In the genomic region with DNA sequence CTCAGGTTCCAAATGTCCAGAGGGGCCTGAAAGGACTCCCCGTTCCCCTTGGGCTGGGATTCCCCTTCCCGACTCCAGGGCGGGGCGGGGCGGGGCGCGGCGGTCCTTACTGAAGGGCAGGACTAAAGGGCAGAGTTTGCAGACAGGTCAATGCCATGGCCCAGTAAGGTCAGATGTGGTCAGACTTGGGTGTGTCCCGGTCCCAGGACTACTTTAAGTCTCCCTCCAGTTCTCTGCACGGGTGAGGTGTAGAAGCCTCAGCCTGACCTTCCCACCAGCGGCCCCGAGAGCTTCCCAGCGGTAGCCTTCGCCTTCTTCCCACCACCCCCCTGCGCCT, we compare ENCODE assay signal across 8 cellular contexts. TPM values are rescaled to one million over a fixed set of nuclear protein-coding genes. Genes with fewer than 3 reads are reported as not detected.
DNase-seq lines count a peak whose midpoint lies in the region; ATAC-seq, FAIRE-seq and TF ChIP-seq lines count a peak whose summit lies in the region.

No MANE protein-coding gene starts in this region.

- no peak for TF ChIP-seq POLR2A in endothelial cell of umbilical vein (IDR thresholded peaks at IDR 0.05; ENCODE audit: low read depth, low read length)

- BruUV-seq in endothelial cell of umbilical vein (replicated peaks; lab: Mats Ljungman, UMichigan): no TSS peak

- no peaks in the 10 kb centered on the region for H3K79me2 ChIP-seq in endothelial cell of umbilical vein (ENCODE audit: control insufficient read depth, insufficient read depth, low read length)

- peak overlapping the region; percentile 96 for H3K9ac ChIP-seq in endothelial cell of umbilical vein (replicated peaks; ENCODE audit: extremely low read depth, insufficient read depth, low read length)

- H4K20me1 ChIP-seq in endothelial cell of umbilical vein (replicated peaks; ENCODE audit: control insufficient read depth, extremely low read depth, insufficient read depth, low read length): no peaks in the 10 kb centered on the region

- peaks cover 32% of the 10 kb centered on the region for H3K4me1 ChIP-seq in endothelial cell of umbilical vein (ENCODE audit: control insufficient read depth, extremely low read depth, insufficient read depth, low read length)
- peaks cover 21 to 37% of the 10 kb centered on the region in 2 donors for H3K4me1 ChIP-seq in muscle layer of duodenum (ENCODE audit: control insufficient read depth in 1 of 2, insufficient read depth in 2 of 2, low read length in 2 of 2)
- peaks cover 4% of the 10 kb centered on the region for H3K4me1 ChIP-seq in urinary bladder (ENCODE audit: insufficient read depth)

- no peaks in the 10 kb centered on the region for H3K36me3 ChIP-seq in endothelial cell of umbilical vein (ENCODE audit: control insufficient read depth in 2 of 2, extremely low read depth in 1 of 2, insufficient read depth in 2 of 2, low read length in 2 of 2)
- H3K36me3 ChIP-seq in muscle layer of duodenum (ENCODE audit: control insufficient read depth in 1 of 2, insufficient read depth in 2 of 2, low read length in 2 of 2): peaks cover 0 to 8% of the 10 kb centered on the region in 2 donors
- no peaks in the 10 kb centered on the region for H3K36me3 ChIP-seq in urinary bladder (ENCODE audit: insufficient read depth)

- no peak for DNase-seq in AG09309 (ENCODE audit: low read depth)
- DNase-seq in HK-2 (ENCODE audit: unreplicated experiment): peak; percentile 57
- DNase-seq in activated CD4-positive, alpha-beta T cell treated with anti-CD3 and anti-CD28 coated beads for 48 hours: peak; percentile 52
- no peak for DNase-seq in endothelial cell of umbilical vein (ENCODE audit: low read depth, low spot score)
- DNase-seq in OCI-M2 (lab: John Stamatoyannopoulos, UW; ENCODE audit: unreplicated experiment): no peak

- peak overlapping the region; percentile 83 for H3K4me3 ChIP-seq in AG09309 (ENCODE audit: control insufficient read depth, low read depth, low read length)
- peak overlapping the region; percentile 34 to 64 (median 34) for H3K4me3 ChIP-seq in endothelial cell of umbilical vein (replicated peaks in 1 of 3; ENCODE audit: insufficient read depth in 1 of 3, low read depth in 1 of 3, low read length in 3 of 3)
- H3K4me3 ChIP-seq in muscle layer of duodenum (ENCODE audit: low read depth in 1 of 2, low read length in 2 of 2): peak overlapping the region; percentile 83 to 91
- H3K4me3 ChIP-seq in urinary bladder (ENCODE audit: low read depth, low read length): peak overlapping the region; percentile 80

- H3K27ac ChIP-seq in endothelial cell of umbilical vein (ENCODE audit: insufficient read depth, low read depth, low read length): peak overlapping the region; percentile 94
- peak overlapping the region; percentile 98 for H3K27ac ChIP-seq in muscle layer of duodenum (ENCODE audit: low read length)
- peak overlapping the region; percentile 93 for H3K27ac ChIP-seq in urinary bladder (ENCODE audit: low read depth)

- 1% methylated on average over 15 of the region's 15 CpGs for WGBS in urinary bladder

- H3K9me1 ChIP-seq in endothelial cell of umbilical vein (replicated peaks; ENCODE audit: control insufficient read depth, extremely low read depth, insufficient read depth, low read length): no peaks in the 10 kb centered on the region

- H3K9me3 ChIP-seq in endothelial cell of umbilical vein (replicated peaks; ENCODE audit: control insufficient read depth, insufficient read depth, low read length): no peaks in the 10 kb centered on the region
- H3K9me3 ChIP-seq in muscle layer of duodenum (ENCODE audit: control insufficient read depth in 1 of 2, low read length in 2 of 2): no peaks in the 10 kb centered on the region

- H3K27me3 ChIP-seq in endothelial cell of umbilical vein (ENCODE audit: control insufficient read depth in 2 of 2, insufficient read depth in 2 of 2, low read length in 2 of 2) (peaks cover 0 to 3% of the 10 kb centered on the region in 2 experiments), muscle layer of duodenum (ENCODE audit: low read depth, low read length) (no peaks in the 10 kb centered on the region)

- ATAC-seq in HG02840 (IDR thresholded peaks at IDR 0.05; ENCODE audit: low FRiP score, unreplicated experiment): no peak

- POLR2A ChIA-PET in endothelial cell of umbilical vein (lab: Charles Lee): interaction anchor here (1.6 kb wide), 1 partner anchor 10 kb away, joined by 6 read pairs; no protein-coding TSS in a partner anchor

- TF ChIP-seq CTCF in AG09309 (IDR thresholded peaks at IDR 0.05; ENCODE audit: control insufficient read depth, insufficient read depth, low read depth, low read length, missing control alignments) (no peak), endothelial cell of umbilical vein (IDR thresholded peaks at IDR 0.05; ENCODE audit: extremely low read depth in 1 of 2, insufficient read depth in 1 of 2, low read depth in 1 of 2, low read length in 2 of 2) (no peak)

- intact Hi-C loops in endothelial cell of umbilical vein (cut with micrococcal nuclease): loop anchor here (1.0 kb wide), 2 partner anchors 17 to 53 kb away; no protein-coding TSS in a partner anchor

- no peak for FAIRE-seq in endothelial cell of umbilical vein (lab: Jason Lieb, UNC)

- dilution Hi-C loops in endothelial cell of umbilical vein (cut with MboI; ENCODE audit: extremely low pct_ligation_motif_present, low sequenced_read_pairs): no loop called here

- peak overlapping the region; percentile 68 for H2AFZ ChIP-seq in endothelial cell of umbilical vein (ENCODE audit: low read depth, low read length)

- CTCF ChIA-PET in endothelial cell of umbilical vein (lab: Charles Lee): interaction anchor here (0.8 to 5.8 kb wide), 18 partner anchors 9 to 226 kb away, joined by 3 to 32 read pairs (median 4); a partner anchor contains a TSS

- peak overlapping the region; percentile 79 for H3K4me2 ChIP-seq in endothelial cell of umbilical vein (ENCODE audit: insufficient read depth, low read length)

TF ChIP-seq in endothelial cell of umbilical vein, 7 proteins besides CTCF, POLR2A, EP300 and RAD21:
- TF ChIP-seq EZH2 (IDR thresholded peaks at IDR 0.05; ENCODE audit: borderline replicate concordance, low read depth, low read length, severe bottlenecking) (no peak), GATA2 (IDR thresholded peaks at IDR 0.05; ENCODE audit: insufficient read depth, insufficient read length, low read depth, low read length) (no peak)
TF ChIP-seq in endothelial cell of umbilical vein: peak in this region for 0.

RNA-seq across cellular contexts. Expression of a gene that starts 0.5 kb away (rescaled TPM):
- total RNA-seq in endothelial cell of umbilical vein (17.8 and 19.2 TPM in 2 replicates), urinary bladder (7.9 TPM)
- polyA plus RNA-seq in endothelial cell of umbilical vein (1.8 and 2.0 TPM in 2 replicates), urinary bladder (17.3 TPM)
- polyA plus RNA-seq in endothelial cell of umbilical vein (2011; cell fraction: cytosol; rRNA removed): 1.2 and 1.7 TPM in 2 replicates
- 9.3 and 13.0 TPM in 2 replicates for polyA plus RNA-seq in endothelial cell of umbilical vein (2011; cell fraction: nucleus; rRNA removed)
- 6.6 and 13.4 TPM in 2 replicates for polyA plus RNA-seq in endothelial cell of umbilical vein (2012)
- 4.9 and 9.7 TPM in 2 replicates for polyA minus RNA-seq in endothelial cell of umbilical vein
- polyA minus RNA-seq in endothelial cell of umbilical vein (2011; cell fraction: cytosol; rRNA and poly(A)+ RNA removed): 4.9 TPM
- 22.5 and 24.4 TPM in 2 replicates for polyA minus RNA-seq in endothelial cell of umbilical vein (2011; cell fraction: nucleus; rRNA and poly(A)+ RNA removed)

RNA-seq across cellular contexts. Expression of a gene that starts 20.3 kb away (rescaled TPM):
- total RNA-seq in endothelial cell of umbilical vein (39.2 and 53.4 TPM in 2 replicates), urinary bladder (8.1 TPM)
- polyA plus RNA-seq in endothelial cell of umbilical vein (165 and 185 TPM in 2 replicates), urinary bladder (37.0 TPM)
- polyA plus RNA-seq in endothelial cell of umbilical vein (2011; cell fraction: cytosol; rRNA removed): 106 and 108 TPM in 2 replicates
- 35.2 TPM in 2 replicates for polyA plus RNA-seq in endothelial cell of umbilical vein (2011; cell fraction: nucleus; rRNA removed)
- 15.7 and 18.9 TPM in 2 replicates for polyA plus RNA-seq in endothelial cell of umbilical vein (2012)
- 17.3 and 23.4 TPM in 2 replicates for polyA minus RNA-seq in endothelial cell of umbilical vein
- polyA minus RNA-seq in endothelial cell of umbilical vein (2011; cell fraction: cytosol; rRNA and poly(A)+ RNA removed): not detected
- polyA minus RNA-seq in endothelial cell of umbilical vein (2011; cell fraction: nucleus; rRNA and poly(A)+ RNA removed): 9.3 and 9.6 TPM in 2 replicates

RNA-seq across cellular contexts. Expression of a gene that starts 22.8 kb away (rescaled TPM):
- 119 TPM in 2 replicates for total RNA-seq in endothelial cell of umbilical vein
- 267 and 363 TPM in 2 replicates for polyA plus RNA-seq in endothelial cell of umbilical vein
- polyA plus RNA-seq in endothelial cell of umbilical vein (2011; cell fraction: cytosol; rRNA removed): 122 and 161 TPM in 2 replicates
- 57.9 and 63.9 TPM in 2 replicates for polyA plus RNA-seq in endothelial cell of umbilical vein (2011; cell fraction: nucleus; rRNA removed)
- 75.5 and 87.5 TPM in 2 replicates for polyA plus RNA-seq in endothelial cell of umbilical vein (2012)
- polyA minus RNA-seq in endothelial cell of umbilical vein: 44.0 and 54.0 TPM in 2 replicates
- 158 TPM for polyA minus RNA-seq in endothelial cell of umbilical vein (2011; cell fraction: cytosol; rRNA and poly(A)+ RNA removed)
- 14.4 and 33.0 TPM in 2 replicates for polyA minus RNA-seq in endothelial cell of umbilical vein (2011; cell fraction: nucleus; rRNA and poly(A)+ RNA removed)
- 44.4 TPM for total RNA-seq in urinary bladder
- polyA plus RNA-seq in urinary bladder: 110 TPM

RNA-seq across cellular contexts. Expression of a gene that starts 23.3 kb away (rescaled TPM):
- 16.8 and 18.1 TPM in 2 replicates for total RNA-seq in endothelial cell of umbilical vein
- polyA plus RNA-seq in endothelial cell of umbilical vein: 7.7 and 9.4 TPM in 2 replicates
- 6.9 and 7.5 TPM in 2 replicates for polyA plus RNA-seq in endothelial cell of umbilical vein (2011; cell fraction: cytosol; rRNA removed)
- polyA plus RNA-seq in endothelial cell of umbilical vein (2011; cell fraction: nucleus; rRNA removed): 13.0 and 15.9 TPM in 2 replicates
- 8.4 and 9.9 TPM in 2 replicates for polyA plus RNA-seq in endothelial cell of umbilical vein (2012)
- 8.3 and 15.0 TPM in 2 replicates for polyA minus RNA-seq in endothelial cell of umbilical vein
- polyA minus RNA-seq in endothelial cell of umbilical vein (2011; cell fraction: cytosol; rRNA and poly(A)+ RNA removed): 9.1 TPM
- polyA minus RNA-seq in endothelial cell of umbilical vein (2011; cell fraction: nucleus; rRNA and poly(A)+ RNA removed): 7.2 and 8.7 TPM in 2 replicates
- total RNA-seq in urinary bladder: 6.9 TPM
- polyA plus RNA-seq in urinary bladder: 12.5 TPM

RNA-seq across cellular contexts. Expression of a gene that starts 54.1 kb away (rescaled TPM):
- total RNA-seq in endothelial cell of umbilical vein (185 and 189 TPM in 2 replicates), urinary bladder (84.8 TPM)
- polyA plus RNA-seq in endothelial cell of umbilical vein (102 and 108 TPM in 2 replicates), urinary bladder (109 TPM)
- polyA plus RNA-seq in endothelial cell of umbilical vein (2011; cell fraction: cytosol; rRNA removed): 49.9 and 71.3 TPM in 2 replicates
- polyA plus RNA-seq in endothelial cell of umbilical vein (2011; cell fraction: nucleus; rRNA removed): 282 and 317 TPM in 2 replicates
- polyA plus RNA-seq in endothelial cell of umbilical vein (2012): 104 and 141 TPM in 2 replicates
- 169 and 172 TPM in 2 replicates for polyA minus RNA-seq in endothelial cell of umbilical vein
- polyA minus RNA-seq in endothelial cell of umbilical vein (2011; cell fraction: cytosol; rRNA and poly(A)+ RNA removed): 55.1 TPM
- 98.9 and 110 TPM in 2 replicates for polyA minus RNA-seq in endothelial cell of umbilical vein (2011; cell fraction: nucleus; rRNA and poly(A)+ RNA removed)

Comparison
In these comparisons a context has a peak if more than half of its experiments do, and no peak if none do; other contexts are left out.
1. DNase-seq: peak in HK-2 (single experiment) and activated CD4-positive, alpha-beta T cell treated with anti-CD3 and anti-CD28 coated beads for 48 hours (single experiment); none in AG09309 (single experiment), endothelial cell of umbilical vein (single experiment) and OCI-M2 (single experiment).
2. H3K4me3 ChIP-seq: peak in every context shown above with its lines; median percentile 87 in muscle layer of duodenum; 83 in AG09309; 80 in urinary bladder; 34 in endothelial cell of umbilical vein.
3. Peak in every context shown above with its lines, with median percentiles within 50 percentile points of each other: H3K27ac ChIP-seq.